In genomic region chr6:48141975-48142374, GRCh38 we compare ENCODE assay signal across 20 cellular contexts. TPM values are rescaled to one million over a fixed set of nuclear protein-coding genes. Genes with fewer than 3 reads are reported as not detected.
"Had no signal": no experiment of that assay in that cellular context is flagged by ENCODE, and none has a peak within 500 bp of the region (broad histone marks: within the 10 kb centered on the region; RNA-seq: fewer than 3 reads in every experiment).

No MANE protein-coding gene starts in this region.

- H3K9me3 ChIP-seq: lower lobe of right lung, ovary, psoas muscle, sigmoid colon, spleen, thyroid gland had no signal

- ATAC-seq: activated CD4-positive, CD25-positive, alpha-beta regulatory T cell treated with anti-CD3 and anti-CD28 coated beads, Interleukin-2, amount 50 U/mL, for 24 hours; activated CD8-positive, alpha-beta T cell treated with anti-CD3 and anti-CD28 coated beads, Interleukin-2, amount 10 ng/mL, durations not matched to agents 7 days and 5 days; left colon; lower lobe of right lung; natural killer cell; psoas muscle had no signal

- DNase-seq: activated CD4-positive, alpha-beta T cell treated with anti-CD3 and anti-CD28 coated beads, Interleukin-2, amount 10 ng/mL, durations not matched to agents 7 days and 5 days; activated CD8-positive, alpha-beta T cell treated with anti-CD3 and anti-CD28 coated beads, Interleukin-2, amount 10 ng/mL, durations not matched to agents 7 days and 5 days; activated naive CD4-positive, alpha-beta T cell treated with anti-CD3 and anti-CD28 coated beads, Interleukin-2, amount 10 ng/mL, durations not matched to agents 7 days and 5 days; activated T-cell treated with anti-CD3 and anti-CD28 coated beads, Interleukin-2, amount 50 U/mL, for 24 hours; dorsolateral prefrontal cortex; erythroblast; immature natural killer cell; left colon; lower lobe of right lung; natural killer cell; ovary; psoas muscle; sigmoid colon; spleen; stimulated activated naive CD4-positive, alpha-beta T cell treated with Interleukin-2 at 50 U/mL for 16 hours; T1000; thyroid gland had no signal

- H3K4me3 ChIP-seq: cardiac muscle cell, dorsolateral prefrontal cortex, lower lobe of right lung, ovary, psoas muscle, sigmoid colon, spleen, thyroid gland had no signal

- H3K27me3 ChIP-seq: cardiac muscle cell, ovary, sigmoid colon, spleen, thyroid gland had no signal

- H3K27ac ChIP-seq: cardiac muscle cell, dorsolateral prefrontal cortex, lower lobe of right lung, ovary, psoas muscle, sigmoid colon, spleen, thyroid gland had no signal

- H3K36me3 ChIP-seq: cardiac muscle cell, lower lobe of right lung, ovary, sigmoid colon, spleen, thyroid gland had no signal

- H3K4me1 ChIP-seq: lower lobe of right lung, psoas muscle, sigmoid colon, spleen had no signal

RNA-seq across cellular contexts. Expression of gene PTCHD4, which starts 31.0 kb away (rescaled TPM):
- total RNA-seq: activated CD4-positive, alpha-beta T cell treated with anti-CD3 and anti-CD28 coated beads, Interleukin-2, amount 10 ng/mL, durations not matched to agents 7 days and 5 days; activated CD8-positive, alpha-beta T cell treated with anti-CD3 and anti-CD28 coated beads, Interleukin-2, amount 10 ng/mL, durations not matched to agents 7 days and 5 days; natural killer cell; T-helper 1 cell treated with Interleukin-12 subunit alpha and Interleukin-12 subunit beta and Interleukin-4 antibody, amounts not matched to agents 30 ng/mL and 1 ng/mL, for 36 hours had no signal
- polyA plus RNA-seq: immature natural killer cell, psoas muscle had no signal
